In genomic region chr20:49460916-49461315, GRCh38 we compare ENCODE assay signal across 16 cellular contexts. TPM values are rescaled to one million over a fixed set of nuclear protein-coding genes. Genes with fewer than 3 reads are reported as not detected.
DNase-seq lines count a peak whose midpoint lies in the region; TF ChIP-seq lines count a peak whose summit lies in the region.
"Had no signal": no experiment of that assay in that cellular context is flagged by ENCODE, and none has a peak within 500 bp of the region (broad histone marks: within the 10 kb centered on the region; RNA-seq: fewer than 3 reads in every experiment).

No MANE protein-coding gene starts in this region.

- no peaks in the 10 kb centered on the region for H3K4me1 Mint-ChIP-seq in chondrocyte (ENCODE audit: low read depth)
- H3K4me1 Mint-ChIP-seq: activated naive CD8-positive, alpha-beta T cell treated with anti-CD3 and anti-CD28 coated beads, Interleukin-2, amount 50 U/mL, for 24 hours; mesothelial cell of epicardium had no signal

- peaks cover 38% of the 10 kb centered on the region for H3K27me3 Mint-ChIP-seq in chondrocyte (ENCODE audit: low read depth)

- H3K4me3 ChIP-seq in MG63 (no peak overlapping the region), fibroblast of the aortic adventitia (ENCODE audit: low read depth, low read length) (no peak overlapping the region)
- H3K4me3 ChIP-seq: colonic mucosa, SK-N-MC, thoracic aorta had no signal

- TF ChIP-seq CTCF in fibroblast of the aortic adventitia (IDR thresholded peaks at IDR 0.05; ENCODE audit: insufficient read depth, low read length) (no peak), chondrocyte (IDR thresholded peaks at IDR 0.05) (no peak)

- H3K36me3 ChIP-seq in MG63, result peaks cover 48% of the 10 kb centered on the region
- H3K36me3 ChIP-seq: colonic mucosa, thoracic aorta had no signal

- H3K9me3 Mint-ChIP-seq in chondrocyte (ENCODE audit: low read depth), result no peaks in the 10 kb centered on the region
- H3K9me3 Mint-ChIP-seq: activated naive CD8-positive, alpha-beta T cell treated with anti-CD3 and anti-CD28 coated beads, Interleukin-2, amount 50 U/mL, for 24 hours; mesothelial cell of epicardium had no signal

- no peak overlapping the region for H3K4me3 Mint-ChIP-seq in chondrocyte (ENCODE audit: unreplicated experiment)
- H3K4me3 Mint-ChIP-seq: activated naive CD8-positive, alpha-beta T cell treated with anti-CD3 and anti-CD28 coated beads, Interleukin-2, amount 50 U/mL, for 24 hours; mesothelial cell of epicardium had no signal

- H3K27ac Mint-ChIP-seq in chondrocyte (ENCODE audit: unreplicated experiment), result no peak overlapping the region
- H3K27ac Mint-ChIP-seq: activated naive CD8-positive, alpha-beta T cell treated with anti-CD3 and anti-CD28 coated beads, Interleukin-2, amount 50 U/mL, for 24 hours; mesothelial cell of epicardium had no signal

- H3K27me3 ChIP-seq in MG63, result no peaks in the 10 kb centered on the region
- H3K27me3 ChIP-seq: colonic mucosa had no signal

- H3K9me3 ChIP-seq in MG63, result no peaks in the 10 kb centered on the region
- H3K9me3 ChIP-seq: colonic mucosa, thoracic aorta had no signal

- DNase-seq in AG20443 (ENCODE audit: low spot score) (peak; percentile 30), MG63 (peak; percentile 99), RPMI8226 (peak; percentile 18), fibroblast of the aortic adventitia (ENCODE audit: low read depth) (peak; percentile 2), retina (no peak), chondrocyte (ENCODE audit: low spot score) (no peak)
- DNase-seq in activated CD4-positive, CD25-positive, alpha-beta regulatory T cell (lab: John Stamatoyannopoulos, UW), result no peak
- no peak for DNase-seq in stimulated activated CD4-positive, alpha-beta T cell treated with anti-CD3 and anti-CD28 coated beads, Interleukin-2, amount 100 ng/mL, for 24 hours
- DNase-seq: activated CD4-positive, CD25-positive, alpha-beta regulatory T cell treated with anti-CD3 and anti-CD28 coated beads, Interleukin-2, amount 50 U/mL, for 72 hours; activated naive CD8-positive, alpha-beta T cell treated with anti-CD3 and anti-CD28 coated beads, Interleukin-2, amount 50 U/mL, for 24 hours; colonic mucosa; NCI-H1436 treated with DMSO at 0.1 percent for 48 hours; occipital lobe had no signal

- H3K36me3 Mint-ChIP-seq in chondrocyte (ENCODE audit: low read depth), result no peaks in the 10 kb centered on the region
- H3K36me3 Mint-ChIP-seq: mesothelial cell of epicardium had no signal

RNA-seq across cellular contexts. Expression of gene KCNB1, which starts 21.6 kb away (rescaled TPM):
- total RNA-seq in MG63 (2014; rRNA removed; shearing (Covaris generic); ENCODE audit: low replicate concordance), result 6.5 and 7.0 TPM in 2 replicates
- 0.27 and 0.41 TPM in 2 replicates for total RNA-seq in fibroblast of the aortic adventitia (ENCODE audit: low replicate concordance)
- total RNA-seq in chondrocyte, result 1.2 to 17.8 TPM (median 1.3 TPM) in 3 replicates

Comparison
In these comparisons a context has a peak if more than half of its experiments do, and no peak if none do; other contexts are left out.
1. DNase-seq: peak in AG20443 (single experiment), MG63 (single experiment), RPMI8226 (single experiment) and fibroblast of the aortic adventitia (single experiment); none in retina (single experiment), activated CD4-positive, CD25-positive, alpha-beta regulatory T cell (0 of 4), chondrocyte (single experiment) and stimulated activated CD4-positive, alpha-beta T cell treated with anti-CD3 and anti-CD28 coated beads, Interleukin-2, amount 100 ng/mL, for 24 hours (0 of 2).